9 cellular contexts compared by ENCODE assay signal in genomic region chr1:66353207-66353606, GRCh38.
A peak's percentile ranks its signal among the peaks of the same experiment; 100 is the strongest.
DNase-seq lines count a peak whose midpoint lies in the region; ATAC-seq, FAIRE-seq and TF ChIP-seq lines count a peak whose summit lies in the region.
"Had no signal": no experiment of that assay in that cellular context is flagged by ENCODE, and none has a peak within 500 bp of the region (broad histone marks: within the 10 kb centered on the region; RNA-seq: fewer than 3 reads in every experiment).

No MANE protein-coding gene starts in this region.

- intact Hi-C loops in HepG2 (cut with micrococcal nuclease; ENCODE audit: unreplicated experiment), result no loop called here

- peak overlapping the region; percentile 43 for H3K27ac Mint-ChIP-seq in T-helper 1 cell treated with Interleukin-12 subunit alpha and Interleukin-12 subunit beta and Interleukin-4 antibody, amounts not matched to agents 30 μg/mL and 1 μg/mL, for 36 hours
- H3K27ac Mint-ChIP-seq in activated CD8-positive, alpha-beta T cell treated with anti-CD3 and anti-CD28 coated beads, Interleukin-2, amount 10 ng/mL, durations not matched to agents 7 days and 5 days, result peak overlapping the region; percentile 15

- H3K4me2 ChIP-seq in HepG2 (ENCODE audit: low read depth, low read length), result no peak overlapping the region

- TF ChIP-seq POLR2A in HepG2 (IDR thresholded peaks at IDR 0.05; ENCODE audit: insufficient read depth in 1 of 2, low read depth in 2 of 2, low read length in 2 of 2), result no peak

- no peak for FAIRE-seq in HepG2 (lab: Jason Lieb, UNC)

- TF ChIP-seq CTCF in HepG2 (CRISPR knock-in tag; IDR thresholded peaks at IDR 0.05), result no peak

- no peaks in the 10 kb centered on the region for H3K27me3 ChIP-seq in HepG2 (ENCODE audit: control insufficient read depth in 1 of 2, insufficient read depth in 2 of 2, low read length in 2 of 2)

- POLR2A ChIA-PET in activated CD8-positive, alpha-beta T cell treated with anti-CD3 and anti-CD28 coated beads, Interleukin-2, amount 10 ng/mL, durations not matched to agents 7 days and 5 days (lab: Charles Lee), result interaction anchor here (0.5 to 8.0 kb wide), 2 partner anchors 10 to 18 kb away, joined by 4 to 87 read pairs; no protein-coding TSS in a partner anchor
- POLR2A ChIA-PET in HepG2 (lab: Yijun Ruan, JAX), result no interaction called here

- 36% methylated on average over 4 of the region's 4 CpGs for WGBS in HepG2 (ENCODE audit: low lambda C conversion rate)

- H3K79me2 ChIP-seq in HepG2 (ENCODE audit: insufficient read depth, low read length), result no peaks in the 10 kb centered on the region

- peaks cover 88% of the 10 kb centered on the region for H3K4me1 Mint-ChIP-seq in T-helper 1 cell treated with Interleukin-12 subunit alpha and Interleukin-12 subunit beta and Interleukin-4 antibody, amounts not matched to agents 30 μg/mL and 1 μg/mL, for 36 hours (ENCODE audit: low read depth)
- peaks cover 89% of the 10 kb centered on the region for H3K4me1 Mint-ChIP-seq in activated CD8-positive, alpha-beta T cell treated with anti-CD3 and anti-CD28 coated beads, Interleukin-2, amount 10 ng/mL, durations not matched to agents 7 days and 5 days (ENCODE audit: low read depth)

- no peaks in the 10 kb centered on the region for H3K36me3 ChIP-seq in HepG2 (replicated peaks in 1 of 2; ENCODE audit: control insufficient read depth in 1 of 2, insufficient read depth in 2 of 2, low read length in 2 of 2)

- BruUV-seq in HepG2 (replicated peaks; lab: Mats Ljungman, UMichigan), result no TSS peak

- DNase-seq in T-helper 1 cell (no peak), hippocampal formation (lab: John Stamatoyannopoulos, UW) (peak; percentile 42 to 60), pulmonary artery endothelial cell (ENCODE audit: low read depth, low spot score) (peak; percentile 49), HepG2 (ENCODE audit: low spot score) (no peak), KG1 (lab: John Stamatoyannopoulos, UW) (no peak)
- DNase-seq in activated CD8-positive, alpha-beta T cell treated with anti-CD3 and anti-CD28 coated beads, Interleukin-2, amount 10 ng/mL, durations not matched to agents 7 days and 5 days, result peak; percentile 12
- DNase-seq: EL had no signal

- H4K20me1 ChIP-seq in HepG2 (ENCODE audit: insufficient read depth, low read length), result no peaks in the 10 kb centered on the region

- H3K36me3 Mint-ChIP-seq in T-helper 1 cell treated with Interleukin-12 subunit alpha and Interleukin-12 subunit beta and Interleukin-4 antibody, amounts not matched to agents 30 μg/mL and 1 μg/mL, for 36 hours (ENCODE audit: low read depth), result peaks cover 53% of the 10 kb centered on the region
- peaks cover 58% of the 10 kb centered on the region for H3K36me3 Mint-ChIP-seq in activated CD8-positive, alpha-beta T cell treated with anti-CD3 and anti-CD28 coated beads, Interleukin-2, amount 10 ng/mL, durations not matched to agents 7 days and 5 days (ENCODE audit: low read depth)

- no peak overlapping the region for H3K27ac ChIP-seq in HepG2 (ENCODE audit: extremely low read length, insufficient read depth, low read length)

- H3K9me3 Mint-ChIP-seq in T-helper 1 cell treated with Interleukin-12 subunit alpha and Interleukin-12 subunit beta and Interleukin-4 antibody, amounts not matched to agents 30 μg/mL and 1 μg/mL, for 36 hours, result peaks cover 3% of the 10 kb centered on the region
- no peaks in the 10 kb centered on the region for H3K9me3 Mint-ChIP-seq in activated CD8-positive, alpha-beta T cell treated with anti-CD3 and anti-CD28 coated beads, Interleukin-2, amount 10 ng/mL, durations not matched to agents 7 days and 5 days (ENCODE audit: insufficient read depth)

- no peaks in the 10 kb centered on the region for H3K27me3 Mint-ChIP-seq in T-helper 1 cell treated with Interleukin-12 subunit alpha and Interleukin-12 subunit beta and Interleukin-4 antibody, amounts not matched to agents 30 μg/mL and 1 μg/mL, for 36 hours (ENCODE audit: low read depth)
- no peaks in the 10 kb centered on the region for H3K27me3 Mint-ChIP-seq in activated CD8-positive, alpha-beta T cell treated with anti-CD3 and anti-CD28 coated beads, Interleukin-2, amount 10 ng/mL, durations not matched to agents 7 days and 5 days (ENCODE audit: low read depth)

- no peak overlapping the region for H3K4me3 Mint-ChIP-seq in T-helper 1 cell treated with Interleukin-12 subunit alpha and Interleukin-12 subunit beta and Interleukin-4 antibody, amounts not matched to agents 30 μg/mL and 1 μg/mL, for 36 hours
- H3K4me3 Mint-ChIP-seq in activated CD8-positive, alpha-beta T cell treated with anti-CD3 and anti-CD28 coated beads, Interleukin-2, amount 10 ng/mL, durations not matched to agents 7 days and 5 days, result no peak overlapping the region

- no peak for ATAC-seq in activated CD8-positive, alpha-beta T cell treated with anti-CD3 and anti-CD28 coated beads, Interleukin-2, amount 10 ng/mL, durations not matched to agents 7 days and 5 days
- no peak for ATAC-seq in HG02588 (IDR thresholded peaks at IDR 0.05; ENCODE audit: unreplicated experiment)
- ATAC-seq in HepG2, result no peak

- no peaks in the 10 kb centered on the region for H3K9me3 ChIP-seq in HepG2 (ENCODE audit: low read length)

- TF ChIP-seq EP300 in HepG2 (IDR thresholded peaks at IDR 0.05; ENCODE audit: low read depth in 2 of 2, low read length in 2 of 2) (no peak), HepG2 (CRISPR knock-in tag; IDR thresholded peaks at IDR 0.05; ENCODE audit: borderline replicate concordance) (no peak)

- H3K4me1 ChIP-seq in HepG2 (ENCODE audit: insufficient read depth, low read length), result no peaks in the 10 kb centered on the region

- no peak overlapping the region for H3K4me3 ChIP-seq in HepG2 (replicated peaks in 1 of 3; ENCODE audit: insufficient read depth in 1 of 3, low read depth in 2 of 3, low read length in 3 of 3)

- H3K9ac ChIP-seq in HepG2 (ENCODE audit: insufficient read depth, low read depth, low read length), result no peak overlapping the region

- CTCF ChIA-PET in activated CD8-positive, alpha-beta T cell treated with anti-CD3 and anti-CD28 coated beads, Interleukin-2, amount 10 ng/mL, durations not matched to agents 7 days and 5 days (lab: Charles Lee), result interaction anchor here (0.8 to 7.4 kb wide), 9 partner anchors 10 to 92 kb away, joined by 3 to 63 read pairs (median 7); no protein-coding TSS in a partner anchor
- CTCF ChIA-PET in HepG2 (lab: Yijun Ruan, JAX; ENCODE audit: low intra/inter-chr PET ratio, low total read pairs), result no interaction called here

- no peak overlapping the region for H2AFZ ChIP-seq in HepG2 (ENCODE audit: low read length)

- in situ Hi-C loops in HepG2 (cut with HindIII; ENCODE audit: extremely low pct_ligation_motif_present, low pct_unique_long_range_greater_than_20kb), result no loop called here

- TF ChIP-seq RAD21 in HepG2 (CRISPR knock-in tag; IDR thresholded peaks at IDR 0.05), result no peak

TF ChIP-seq in HepG2, 621 proteins besides CTCF, POLR2A, EP300 and RAD21:
- TF ChIP-seq ZNF782 (CRISPR knock-in tag; IDR thresholded peaks at IDR 0.05; ENCODE audit: borderline replicate concordance), result no peak
- no peak for TF ChIP-seq TFE3 (CRISPR knock-in tag; IDR thresholded peaks at IDR 0.05)
- TF ChIP-seq ATAD3A (CRISPR knock-in tag; IDR thresholded peaks at IDR 0.05), result no peak

Comparison
In these comparisons a context has a peak if more than half of its experiments do, and no peak if none do; other contexts are left out.
1. DNase-seq: peak in activated CD8-positive, alpha-beta T cell treated with anti-CD3 and anti-CD28 coated beads, Interleukin-2, amount 10 ng/mL, durations not matched to agents 7 days and 5 days (single experiment), hippocampal formation (2 of 2) and pulmonary artery endothelial cell (single experiment); none in T-helper 1 cell (0 of 5), HepG2 (single experiment) and KG1 (single experiment).